In the genomic region with DNA sequence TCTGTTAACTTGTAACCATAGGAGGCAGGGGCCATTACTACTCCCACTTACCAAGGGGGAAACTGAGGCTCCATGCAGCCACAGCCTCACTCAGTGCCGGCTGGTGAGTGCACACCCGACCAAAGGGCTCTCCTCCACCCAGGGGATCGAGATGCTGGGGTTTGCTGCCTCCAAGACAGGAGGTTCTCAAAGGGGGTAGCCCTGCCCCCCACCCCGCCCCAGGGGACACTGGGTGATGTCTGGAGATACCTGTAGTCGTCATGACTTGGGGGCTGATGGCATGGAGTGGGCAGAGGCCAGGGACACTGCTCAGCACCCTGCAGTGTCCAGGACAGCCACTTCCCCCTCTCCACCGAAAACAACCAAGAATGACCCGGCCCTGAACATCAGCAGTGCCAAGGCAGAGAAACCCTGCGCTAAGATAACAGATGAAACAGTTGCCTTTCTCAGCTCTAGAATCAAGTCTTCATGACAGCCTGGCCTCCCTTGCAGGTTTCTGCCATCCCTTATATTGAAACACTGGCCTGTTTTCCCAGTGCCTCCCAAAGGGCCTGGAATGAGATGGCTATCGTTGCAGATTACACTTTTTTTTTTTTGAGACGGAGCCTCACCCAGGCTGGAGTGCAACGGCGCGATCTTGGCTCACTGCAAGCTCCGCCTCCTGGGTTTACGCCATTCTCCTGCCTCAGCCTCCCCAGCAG, we compare ENCODE assay signal across 1 cellular context.
TF ChIP-seq lines count a peak whose summit lies in the region.

No MANE protein-coding gene starts in this region.

TF ChIP-seq in K562, 482 proteins besides CTCF, POLR2A, EP300 and RAD21:
- TF ChIP-seq, protein P1, sequence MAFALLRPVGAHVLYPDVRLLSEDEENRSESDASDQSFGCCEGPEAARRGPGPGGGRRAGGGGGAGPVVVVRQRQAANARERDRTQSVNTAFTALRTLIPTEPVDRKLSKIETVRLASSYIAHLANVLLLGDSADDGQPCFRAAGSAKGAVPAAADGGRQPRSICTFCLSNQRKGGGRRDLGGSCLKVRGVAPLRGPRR (CRISPR knock-in tag; IDR thresholded peaks at IDR 0.05), result no peak
- no peak for TF ChIP-seq ESRRA (IDR thresholded peaks at IDR 0.05; ENCODE audit: borderline replicate concordance, low read depth)
- no peak for TF ChIP-seq ZKSCAN8 (CRISPR knock-in tag; IDR thresholded peaks at IDR 0.05)
- TF ChIP-seq EWSR1 (IDR thresholded peaks at IDR 0.05; ENCODE audit: borderline replicate concordance, low read depth, partially characterized antibody), result no peak
- TF ChIP-seq, protein P2, sequence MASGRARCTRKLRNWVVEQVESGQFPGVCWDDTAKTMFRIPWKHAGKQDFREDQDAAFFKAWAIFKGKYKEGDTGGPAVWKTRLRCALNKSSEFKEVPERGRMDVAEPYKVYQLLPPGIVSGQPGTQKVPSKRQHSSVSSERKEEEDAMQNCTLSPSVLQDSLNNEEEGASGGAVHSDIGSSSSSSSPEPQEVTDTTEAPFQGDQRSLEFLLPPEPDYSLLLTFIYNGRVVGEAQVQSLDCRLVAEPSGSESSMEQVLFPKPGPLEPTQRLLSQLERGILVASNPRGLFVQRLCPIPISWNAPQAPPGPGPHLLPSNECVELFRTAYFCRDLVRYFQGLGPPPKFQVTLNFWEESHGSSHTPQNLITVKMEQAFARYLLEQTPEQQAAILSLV (tag; IDR thresholded peaks at IDR 0.05), result no peak
- TF ChIP-seq MEF2D (tag; conservative IDR thresholded peaks at IDR 0.05; ENCODE audit: low read depth), result no peak
- TF ChIP-seq, protein P3, sequence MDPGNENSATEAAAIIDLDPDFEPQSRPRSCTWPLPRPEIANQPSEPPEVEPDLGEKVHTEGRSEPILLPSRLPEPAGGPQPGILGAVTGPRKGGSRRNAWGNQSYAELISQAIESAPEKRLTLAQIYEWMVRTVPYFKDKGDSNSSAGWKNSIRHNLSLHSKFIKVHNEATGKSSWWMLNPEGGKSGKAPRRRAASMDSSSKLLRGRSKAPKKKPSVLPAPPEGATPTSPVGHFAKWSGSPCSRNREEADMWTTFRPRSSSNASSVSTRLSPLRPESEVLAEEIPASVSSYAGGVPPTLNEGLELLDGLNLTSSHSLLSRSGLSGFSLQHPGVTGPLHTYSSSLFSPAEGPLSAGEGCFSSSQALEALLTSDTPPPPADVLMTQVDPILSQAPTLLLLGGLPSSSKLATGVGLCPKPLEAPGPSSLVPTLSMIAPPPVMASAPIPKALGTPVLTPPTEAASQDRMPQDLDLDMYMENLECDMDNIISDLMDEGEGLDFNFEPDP (CRISPR knock-in tag; IDR thresholded peaks at IDR 0.05), result no peak
- TF ChIP-seq, protein P4, sequence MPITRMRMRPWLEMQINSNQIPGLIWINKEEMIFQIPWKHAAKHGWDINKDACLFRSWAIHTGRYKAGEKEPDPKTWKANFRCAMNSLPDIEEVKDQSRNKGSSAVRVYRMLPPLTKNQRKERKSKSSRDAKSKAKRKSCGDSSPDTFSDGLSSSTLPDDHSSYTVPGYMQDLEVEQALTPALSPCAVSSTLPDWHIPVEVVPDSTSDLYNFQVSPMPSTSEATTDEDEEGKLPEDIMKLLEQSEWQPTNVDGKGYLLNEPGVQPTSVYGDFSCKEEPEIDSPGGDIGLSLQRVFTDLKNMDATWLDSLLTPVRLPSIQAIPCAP (CRISPR knock-in tag; IDR thresholded peaks at IDR 0.05; ENCODE audit: borderline replicate concordance), result no peak
- no peak for TF ChIP-seq HMG20A (CRISPR knock-in tag; conservative IDR thresholded peaks at IDR 0.05)
- TF ChIP-seq ZNF124 (CRISPR knock-in tag; IDR thresholded peaks at IDR 0.05), result no peak
- no peak for TF ChIP-seq FIP1L1 (IDR thresholded peaks at IDR 0.05; ENCODE audit: low read depth, low read length, poor library complexity, severe bottlenecking)
